ENCODE assay signal across 4 cellular contexts in the genomic region with DNA sequence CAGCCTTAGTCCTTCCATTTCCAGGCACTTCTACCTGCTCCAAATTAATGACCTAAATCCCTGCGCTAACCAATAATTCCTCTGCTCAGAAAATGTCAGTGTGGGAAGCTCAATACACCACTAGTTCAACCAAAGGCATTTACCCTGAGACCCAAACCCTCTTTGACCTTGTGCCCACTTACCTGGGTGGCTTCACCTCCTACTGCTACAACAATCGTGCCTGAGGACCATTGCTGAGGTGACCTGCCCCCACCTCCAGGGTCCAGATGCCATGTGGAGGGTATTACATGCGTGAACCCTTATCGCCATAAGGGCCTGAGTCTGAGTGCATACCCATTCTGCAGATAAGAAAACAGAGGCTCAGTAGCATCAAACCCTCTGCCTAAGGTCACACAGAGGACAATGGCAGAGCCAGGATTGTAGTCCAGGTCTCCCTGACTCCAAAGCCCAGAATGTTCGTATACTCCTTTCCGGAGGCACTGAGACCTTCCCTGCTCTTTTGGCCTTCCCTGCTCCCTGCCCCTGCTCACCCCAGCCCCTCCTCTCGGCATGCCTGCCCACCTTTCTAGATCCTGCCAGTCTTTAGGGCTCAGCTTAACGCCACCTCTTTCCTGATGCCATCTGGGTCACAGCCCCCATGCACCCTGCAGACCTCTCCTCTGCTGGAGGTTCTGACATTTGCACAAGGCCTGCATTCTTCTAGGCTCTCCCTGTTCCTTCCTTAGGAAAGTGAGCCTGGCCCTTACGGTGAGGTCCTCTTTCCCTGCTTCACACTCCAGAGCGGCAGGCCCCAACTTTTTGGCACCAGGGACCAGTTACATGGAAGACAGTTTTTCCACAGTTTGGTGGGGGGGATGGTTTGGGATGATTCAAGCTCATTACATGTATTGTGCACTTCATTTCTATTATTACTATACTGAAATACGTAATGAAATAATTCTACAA.
TF ChIP-seq lines count a peak whose summit lies in the region.

No MANE protein-coding gene starts in this region.

TF ChIP-seq in SK-N-SH, 30 proteins besides CTCF, POLR2A, EP300 and RAD21 (continues in another document):
- TF ChIP-seq GABPA (IDR thresholded peaks at IDR 0.05; ENCODE audit: low read depth) (no peak), ELF1 (IDR thresholded peaks at IDR 0.05) (no peak), TCF12 (IDR thresholded peaks at IDR 0.05) (no peak), RCOR1 (IDR thresholded peaks at IDR 0.05; ENCODE audit: low read length) (no peak), JUND (IDR thresholded peaks at IDR 0.05) (no peak), FOXJ3 (CRISPR knock-in tag; IDR thresholded peaks at IDR 0.05) (no peak), NFIC (IDR thresholded peaks at IDR 0.05; ENCODE audit: borderline replicate concordance) (no peak)
- TF ChIP-seq, protein P1, sequence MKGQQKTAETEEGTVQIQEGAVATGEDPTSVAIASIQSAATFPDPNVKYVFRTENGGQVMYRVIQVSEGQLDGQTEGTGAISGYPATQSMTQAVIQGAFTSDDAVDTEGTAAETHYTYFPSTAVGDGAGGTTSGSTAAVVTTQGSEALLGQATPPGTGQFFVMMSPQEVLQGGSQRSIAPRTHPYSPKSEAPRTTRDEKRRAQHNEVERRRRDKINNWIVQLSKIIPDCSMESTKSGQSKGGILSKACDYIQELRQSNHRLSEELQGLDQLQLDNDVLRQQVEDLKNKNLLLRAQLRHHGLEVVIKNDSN (IDR thresholded peaks at IDR 0.05; ENCODE audit: borderline replicate concordance, low read depth), result no peak
- TF ChIP-seq, protein P2, sequence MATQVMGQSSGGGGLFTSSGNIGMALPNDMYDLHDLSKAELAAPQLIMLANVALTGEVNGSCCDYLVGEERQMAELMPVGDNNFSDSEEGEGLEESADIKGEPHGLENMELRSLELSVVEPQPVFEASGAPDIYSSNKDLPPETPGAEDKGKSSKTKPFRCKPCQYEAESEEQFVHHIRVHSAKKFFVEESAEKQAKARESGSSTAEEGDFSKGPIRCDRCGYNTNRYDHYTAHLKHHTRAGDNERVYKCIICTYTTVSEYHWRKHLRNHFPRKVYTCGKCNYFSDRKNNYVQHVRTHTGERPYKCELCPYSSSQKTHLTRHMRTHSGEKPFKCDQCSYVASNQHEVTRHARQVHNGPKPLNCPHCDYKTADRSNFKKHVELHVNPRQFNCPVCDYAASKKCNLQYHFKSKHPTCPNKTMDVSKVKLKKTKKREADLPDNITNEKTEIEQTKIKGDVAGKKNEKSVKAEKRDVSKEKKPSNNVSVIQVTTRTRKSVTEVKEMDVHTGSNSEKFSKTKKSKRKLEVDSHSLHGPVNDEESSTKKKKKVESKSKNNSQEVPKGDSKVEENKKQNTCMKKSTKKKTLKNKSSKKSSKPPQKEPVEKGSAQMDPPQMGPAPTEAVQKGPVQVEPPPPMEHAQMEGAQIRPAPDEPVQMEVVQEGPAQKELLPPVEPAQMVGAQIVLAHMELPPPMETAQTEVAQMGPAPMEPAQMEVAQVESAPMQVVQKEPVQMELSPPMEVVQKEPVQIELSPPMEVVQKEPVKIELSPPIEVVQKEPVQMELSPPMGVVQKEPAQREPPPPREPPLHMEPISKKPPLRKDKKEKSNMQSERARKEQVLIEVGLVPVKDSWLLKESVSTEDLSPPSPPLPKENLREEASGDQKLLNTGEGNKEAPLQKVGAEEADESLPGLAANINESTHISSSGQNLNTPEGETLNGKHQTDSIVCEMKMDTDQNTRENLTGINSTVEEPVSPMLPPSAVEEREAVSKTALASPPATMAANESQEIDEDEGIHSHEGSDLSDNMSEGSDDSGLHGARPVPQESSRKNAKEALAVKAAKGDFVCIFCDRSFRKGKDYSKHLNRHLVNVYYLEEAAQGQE (IDR thresholded peaks at IDR 0.05; ENCODE audit: low read depth, low read length), result no peak

TF ChIP-seq in SK-N-SH treated with all-trans-retinoic acid at 6 μM for 48 hours, 23 proteins besides CTCF, POLR2A, EP300 and RAD21:
- no peak for TF ChIP-seq RARB (CRISPR knock-in tag; IDR thresholded peaks at IDR 0.05)
- TF ChIP-seq, protein P3, sequence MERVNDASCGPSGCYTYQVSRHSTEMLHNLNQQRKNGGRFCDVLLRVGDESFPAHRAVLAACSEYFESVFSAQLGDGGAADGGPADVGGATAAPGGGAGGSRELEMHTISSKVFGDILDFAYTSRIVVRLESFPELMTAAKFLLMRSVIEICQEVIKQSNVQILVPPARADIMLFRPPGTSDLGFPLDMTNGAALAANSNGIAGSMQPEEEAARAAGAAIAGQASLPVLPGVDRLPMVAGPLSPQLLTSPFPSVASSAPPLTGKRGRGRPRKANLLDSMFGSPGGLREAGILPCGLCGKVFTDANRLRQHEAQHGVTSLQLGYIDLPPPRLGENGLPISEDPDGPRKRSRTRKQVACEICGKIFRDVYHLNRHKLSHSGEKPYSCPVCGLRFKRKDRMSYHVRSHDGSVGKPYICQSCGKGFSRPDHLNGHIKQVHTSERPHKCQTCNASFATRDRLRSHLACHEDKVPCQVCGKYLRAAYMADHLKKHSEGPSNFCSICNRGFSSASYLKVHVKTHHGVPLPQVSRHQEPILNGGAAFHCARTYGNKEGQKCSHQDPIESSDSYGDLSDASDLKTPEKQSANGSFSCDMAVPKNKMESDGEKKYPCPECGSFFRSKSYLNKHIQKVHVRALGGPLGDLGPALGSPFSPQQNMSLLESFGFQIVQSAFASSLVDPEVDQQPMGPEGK (CRISPR knock-in tag; IDR thresholded peaks at IDR 0.05; ENCODE audit: borderline replicate concordance), result no peak
- no peak for TF ChIP-seq TCF4 (CRISPR knock-in tag; IDR thresholded peaks at IDR 0.05; ENCODE audit: borderline replicate concordance)
- TF ChIP-seq, protein P4, sequence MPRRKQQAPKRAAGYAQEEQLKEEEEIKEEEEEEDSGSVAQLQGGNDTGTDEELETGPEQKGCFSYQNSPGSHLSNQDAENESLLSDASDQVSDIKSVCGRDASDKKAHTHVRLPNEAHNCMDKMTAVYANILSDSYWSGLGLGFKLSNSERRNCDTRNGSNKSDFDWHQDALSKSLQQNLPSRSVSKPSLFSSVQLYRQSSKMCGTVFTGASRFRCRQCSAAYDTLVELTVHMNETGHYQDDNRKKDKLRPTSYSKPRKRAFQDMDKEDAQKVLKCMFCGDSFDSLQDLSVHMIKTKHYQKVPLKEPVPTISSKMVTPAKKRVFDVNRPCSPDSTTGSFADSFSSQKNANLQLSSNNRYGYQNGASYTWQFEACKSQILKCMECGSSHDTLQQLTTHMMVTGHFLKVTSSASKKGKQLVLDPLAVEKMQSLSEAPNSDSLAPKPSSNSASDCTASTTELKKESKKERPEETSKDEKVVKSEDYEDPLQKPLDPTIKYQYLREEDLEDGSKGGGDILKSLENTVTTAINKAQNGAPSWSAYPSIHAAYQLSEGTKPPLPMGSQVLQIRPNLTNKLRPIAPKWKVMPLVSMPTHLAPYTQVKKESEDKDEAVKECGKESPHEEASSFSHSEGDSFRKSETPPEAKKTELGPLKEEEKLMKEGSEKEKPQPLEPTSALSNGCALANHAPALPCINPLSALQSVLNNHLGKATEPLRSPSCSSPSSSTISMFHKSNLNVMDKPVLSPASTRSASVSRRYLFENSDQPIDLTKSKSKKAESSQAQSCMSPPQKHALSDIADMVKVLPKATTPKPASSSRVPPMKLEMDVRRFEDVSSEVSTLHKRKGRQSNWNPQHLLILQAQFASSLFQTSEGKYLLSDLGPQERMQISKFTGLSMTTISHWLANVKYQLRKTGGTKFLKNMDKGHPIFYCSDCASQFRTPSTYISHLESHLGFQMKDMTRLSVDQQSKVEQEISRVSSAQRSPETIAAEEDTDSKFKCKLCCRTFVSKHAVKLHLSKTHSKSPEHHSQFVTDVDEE (CRISPR knock-in tag; IDR thresholded peaks at IDR 0.05), result no peak
- no peak for TF ChIP-seq ZFP3 (CRISPR knock-in tag; IDR thresholded peaks at IDR 0.05)
- TF ChIP-seq ESRRG (CRISPR knock-in tag; IDR thresholded peaks at IDR 0.05), result no peak
- TF ChIP-seq ZNF8 (CRISPR knock-in tag; IDR thresholded peaks at IDR 0.05), result no peak

TF ChIP-seq in K562, 482 proteins besides CTCF, POLR2A, EP300 and RAD21:
- TF ChIP-seq RBM25 (IDR thresholded peaks at IDR 0.05; ENCODE audit: low read depth, low read length, severe bottlenecking), result peak; percentile 17
- TF ChIP-seq, protein P5, sequence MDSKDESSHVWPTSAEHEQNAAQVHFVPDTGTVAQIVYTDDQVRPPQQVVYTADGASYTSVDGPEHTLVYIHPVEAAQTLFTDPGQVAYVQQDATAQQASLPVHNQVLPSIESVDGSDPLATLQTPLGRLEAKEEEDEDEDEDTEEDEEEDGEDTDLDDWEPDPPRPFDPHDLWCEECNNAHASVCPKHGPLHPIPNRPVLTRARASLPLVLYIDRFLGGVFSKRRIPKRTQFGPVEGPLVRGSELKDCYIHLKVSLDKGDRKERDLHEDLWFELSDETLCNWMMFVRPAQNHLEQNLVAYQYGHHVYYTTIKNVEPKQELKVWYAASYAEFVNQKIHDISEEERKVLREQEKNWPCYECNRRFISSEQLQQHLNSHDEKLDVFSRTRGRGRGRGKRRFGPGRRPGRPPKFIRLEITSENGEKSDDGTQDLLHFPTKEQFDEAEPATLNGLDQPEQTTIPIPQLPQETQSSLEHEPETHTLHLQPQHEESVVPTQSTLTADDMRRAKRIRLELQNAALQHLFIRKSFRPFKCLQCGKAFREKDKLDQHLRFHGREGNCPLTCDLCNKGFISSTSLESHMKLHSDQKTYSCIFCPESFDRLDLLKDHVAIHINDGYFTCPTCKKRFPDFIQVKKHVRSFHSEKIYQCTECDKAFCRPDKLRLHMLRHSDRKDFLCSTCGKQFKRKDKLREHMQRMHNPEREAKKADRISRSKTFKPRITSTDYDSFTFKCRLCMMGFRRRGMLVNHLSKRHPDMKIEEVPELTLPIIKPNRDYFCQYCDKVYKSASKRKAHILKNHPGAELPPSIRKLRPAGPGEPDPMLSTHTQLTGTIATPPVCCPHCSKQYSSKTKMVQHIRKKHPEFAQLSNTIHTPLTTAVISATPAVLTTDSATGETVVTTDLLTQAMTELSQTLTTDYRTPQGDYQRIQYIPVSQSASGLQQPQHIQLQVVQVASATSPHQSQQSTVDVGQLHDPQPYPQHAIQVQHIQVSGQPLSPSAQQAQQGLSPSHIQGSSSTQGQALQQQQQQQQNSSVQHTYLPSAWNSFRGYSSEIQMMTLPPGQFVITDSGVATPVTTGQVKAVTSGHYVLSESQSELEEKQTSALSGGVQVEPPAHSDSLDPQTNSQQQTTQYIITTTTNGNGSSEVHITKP (IDR thresholded peaks at IDR 0.05; ENCODE audit: partially characterized antibody), result no peak

TF ChIP-seq in HepG2, 621 proteins besides CTCF, POLR2A, EP300 and RAD21:
- TF ChIP-seq, protein P6, sequence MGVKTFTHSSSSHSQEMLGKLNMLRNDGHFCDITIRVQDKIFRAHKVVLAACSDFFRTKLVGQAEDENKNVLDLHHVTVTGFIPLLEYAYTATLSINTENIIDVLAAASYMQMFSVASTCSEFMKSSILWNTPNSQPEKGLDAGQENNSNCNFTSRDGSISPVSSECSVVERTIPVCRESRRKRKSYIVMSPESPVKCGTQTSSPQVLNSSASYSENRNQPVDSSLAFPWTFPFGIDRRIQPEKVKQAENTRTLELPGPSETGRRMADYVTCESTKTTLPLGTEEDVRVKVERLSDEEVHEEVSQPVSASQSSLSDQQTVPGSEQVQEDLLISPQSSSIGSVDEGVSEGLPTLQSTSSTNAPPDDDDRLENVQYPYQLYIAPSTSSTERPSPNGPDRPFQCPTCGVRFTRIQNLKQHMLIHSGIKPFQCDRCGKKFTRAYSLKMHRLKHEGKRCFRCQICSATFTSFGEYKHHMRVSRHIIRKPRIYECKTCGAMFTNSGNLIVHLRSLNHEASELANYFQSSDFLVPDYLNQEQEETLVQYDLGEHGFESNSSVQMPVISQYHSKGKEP (CRISPR knock-in tag; IDR thresholded peaks at IDR 0.05), result no peak
- no peak for TF ChIP-seq DNMT3B (CRISPR knock-in tag; conservative IDR thresholded peaks at IDR 0.05)
- TF ChIP-seq ZNF350 (CRISPR knock-in tag; IDR thresholded peaks at IDR 0.05; ENCODE audit: borderline replicate concordance, low read depth), result no peak
- TF ChIP-seq FOXJ3 (CRISPR knock-in tag; IDR thresholded peaks at IDR 0.05; ENCODE audit: borderline replicate concordance), result no peak
- TF ChIP-seq, protein P5 (CRISPR knock-in tag; IDR thresholded peaks at IDR 0.05; ENCODE audit: low read depth), result no peak
- TF ChIP-seq ZSCAN31 (CRISPR knock-in tag; IDR thresholded peaks at IDR 0.05; ENCODE audit: low read depth), result no peak
- peak; percentile 84 for TF ChIP-seq ZNF629 (CRISPR knock-in tag; conservative IDR thresholded peaks at IDR 0.05)
- no peak for TF ChIP-seq ZNF572 (CRISPR knock-in tag; IDR thresholded peaks at IDR 0.05)
- no peak for TF ChIP-seq CCDC6 (CRISPR knock-in tag; IDR thresholded peaks at IDR 0.05)
- peak; percentile 26; the same call in 1 of the 2 replicates for TF ChIP-seq ZC3H13 (CRISPR knock-in tag; IDR thresholded peaks at IDR 0.05)
- TF ChIP-seq ZBTB3 (CRISPR knock-in tag; IDR thresholded peaks at IDR 0.05; ENCODE audit: borderline replicate concordance, low read depth), result no peak
- no peak for TF ChIP-seq RFX3 (CRISPR knock-in tag; IDR thresholded peaks at IDR 0.05)
- TF ChIP-seq KDM2A (CRISPR knock-in tag; IDR thresholded peaks at IDR 0.05; ENCODE audit: borderline replicate concordance, low read depth), result no peak
- TF ChIP-seq AKAP8 (CRISPR knock-in tag; IDR thresholded peaks at IDR 0.05), result 0 out of 2 replicates have a peak, but pooled peaks have one; percentile 27
- TF ChIP-seq ZSCAN12 (CRISPR knock-in tag; IDR thresholded peaks at IDR 0.05), result no peak
- TF ChIP-seq ZNF709 (CRISPR knock-in tag; IDR thresholded peaks at IDR 0.05), result no peak
- TF ChIP-seq IRX3 (CRISPR knock-in tag; IDR thresholded peaks at IDR 0.05; ENCODE audit: borderline replicate concordance, low read depth), result no peak
- TF ChIP-seq, protein P7, sequence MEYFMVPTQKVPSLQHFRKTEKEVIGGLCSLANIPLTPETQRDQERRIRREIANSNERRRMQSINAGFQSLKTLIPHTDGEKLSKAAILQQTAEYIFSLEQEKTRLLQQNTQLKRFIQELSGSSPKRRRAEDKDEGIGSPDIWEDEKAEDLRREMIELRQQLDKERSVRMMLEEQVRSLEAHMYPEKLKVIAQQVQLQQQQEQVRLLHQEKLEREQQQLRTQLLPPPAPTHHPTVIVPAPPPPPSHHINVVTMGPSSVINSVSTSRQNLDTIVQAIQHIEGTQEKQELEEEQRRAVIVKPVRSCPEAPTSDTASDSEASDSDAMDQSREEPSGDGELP (IDR thresholded peaks at IDR 0.05; ENCODE audit: borderline replicate concordance, low read depth), result no peak
